ENCODE assay signal across 7 cellular contexts in the genomic region with DNA sequence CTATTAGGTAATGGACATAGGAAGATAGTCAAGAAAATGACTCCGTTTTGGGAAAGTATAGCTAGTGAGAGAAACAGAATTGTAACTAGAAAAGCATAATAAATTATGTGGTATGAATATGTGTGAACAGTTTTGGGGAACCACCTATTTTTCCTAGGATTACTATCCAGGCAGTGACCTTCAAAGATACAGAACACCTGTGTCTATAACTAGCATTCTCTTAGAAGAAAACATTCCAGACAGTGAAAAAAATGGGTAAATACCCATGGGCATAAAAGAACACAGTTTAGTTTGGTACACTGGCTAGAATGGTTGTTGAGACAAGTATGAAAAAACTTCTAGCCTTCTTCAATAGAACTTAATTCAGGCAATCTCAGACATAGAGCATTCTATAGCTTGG.
"Had no signal": no experiment of that assay in that cellular context is flagged by ENCODE, and none has a peak within 500 bp of the region (broad histone marks: within the 10 kb centered on the region; RNA-seq: fewer than 3 reads in every experiment).

No MANE protein-coding gene starts in this region.

- FAIRE-seq: HepG2, HTR-8/SVneo, K562 had no signal

- H3K27ac ChIP-seq: HL-60 had no signal

- DNase-seq: IMR-90, KBM-7 had no signal

- H3K36me3 Mint-ChIP-seq: IgD-negative memory B cell had no signal

- H3K4me3 ChIP-seq: K562 had no signal

- H3K4me3 Mint-ChIP-seq: IgD-negative memory B cell had no signal

- H3K27ac Mint-ChIP-seq: IgD-negative memory B cell had no signal

- ATAC-seq: HepG2, K562 had no signal
